In the genomic region with DNA sequence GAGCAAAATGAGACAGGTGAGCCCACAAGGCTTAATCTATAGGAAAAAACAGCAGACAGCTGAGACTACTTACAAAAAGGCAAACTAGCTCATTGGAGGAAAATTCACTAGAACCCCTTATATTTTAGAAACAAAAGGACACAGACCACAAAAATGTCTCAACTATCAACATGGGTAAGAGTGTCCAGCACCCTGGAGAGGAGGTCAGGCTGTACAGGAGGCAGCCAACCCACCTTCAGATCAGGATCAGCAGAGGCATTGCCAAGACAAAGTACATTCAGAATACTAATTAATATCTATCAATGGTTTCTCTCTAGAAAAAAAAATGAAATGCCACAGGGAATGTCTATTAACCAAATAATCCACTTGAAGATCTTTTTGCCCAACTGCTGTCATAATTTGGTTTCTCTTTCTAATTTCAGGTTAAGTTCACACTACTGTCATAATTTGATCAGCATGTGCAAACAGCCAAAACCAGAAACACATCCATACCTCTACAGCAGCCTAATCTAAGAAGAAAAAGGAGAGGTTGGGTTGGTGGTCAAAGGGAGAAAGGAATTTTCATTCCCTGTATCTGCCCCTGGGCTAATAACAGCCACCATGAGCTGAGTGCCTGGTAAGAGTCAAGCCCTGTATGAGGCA, we compare ENCODE assay signal across 29 cellular contexts. TPM values are rescaled to one million over a fixed set of nuclear protein-coding genes. Genes with fewer than 3 reads are reported as not detected.
DNase-seq lines count a peak whose midpoint lies in the region; ATAC-seq and TF ChIP-seq lines count a peak whose summit lies in the region.
"Had no signal": no experiment of that assay in that cellular context is flagged by ENCODE, and none has a peak within 500 bp of the region (broad histone marks: within the 10 kb centered on the region; RNA-seq: fewer than 3 reads in every experiment).

No MANE protein-coding gene starts in this region.

- H3K27me3 ChIP-seq in esophagus muscularis mucosa: no peaks in the 10 kb centered on the region
- H3K27me3 ChIP-seq: heart right ventricle, SJSA1, upper lobe of left lung had no signal

- TF ChIP-seq EP300 in esophagus muscularis mucosa (IDR thresholded peaks at IDR 0.05): no peak

- no peak overlapping the region for H3K27ac Mint-ChIP-seq in stimulated activated memory B cell treated with anti-CD40 and anti-IgM and Interleukin-4, amounts not matched to agents 10 μg/mL and 1 μg/mL and 100 μg/mL, for 72 hours
- H3K27ac Mint-ChIP-seq: activated CD4-positive, alpha-beta memory T cell treated with anti-CD3 and anti-CD28 coated beads, Interleukin-2, amount 10 ng/mL, durations not matched to agents 7 days and 5 days; activated naive CD8-positive, alpha-beta T cell treated with anti-CD3 and anti-CD28 coated beads, Interleukin-2, amount 10 ng/mL, durations not matched to agents 7 days and 5 days; CD4-positive, alpha-beta T cell; memory B cell; T-cell had no signal

- no peak for TF ChIP-seq POLR2A in esophagus muscularis mucosa (IDR thresholded peaks at IDR 0.05; ENCODE audit: low read depth)

- H3K9me3 ChIP-seq in esophagus muscularis mucosa: no peaks in the 10 kb centered on the region
- H3K9me3 ChIP-seq: heart right ventricle, SJSA1, upper lobe of left lung had no signal

- peaks cover 6 to 62% (median 55%) of the 10 kb centered on the region in 4 donors for H3K4me1 ChIP-seq in esophagus muscularis mucosa
- H3K4me1 ChIP-seq: SJSA1, upper lobe of left lung had no signal

- TF ChIP-seq CTCF in GM12865 (IDR thresholded peaks at IDR 0.05; ENCODE audit: insufficient read depth, low read depth, low read length, missing control alignments) (no peak), esophagus muscularis mucosa (IDR thresholded peaks at IDR 0.05) (no peak)

- H3K27ac ChIP-seq in esophagus muscularis mucosa (replicated peaks in 1 of 4) (peak overlapping the region in 3 of 4 donors; percentile 54 to 58 (median 58)), caudate nucleus (ENCODE audit: low read depth, low read length) (no peak overlapping the region)
- H3K27ac ChIP-seq: epithelial cell of prostate, heart right ventricle, SJSA1, upper lobe of left lung had no signal

- ATAC-seq in GM18868 (IDR thresholded peaks at IDR 0.05; ENCODE audit: unreplicated experiment): peak; percentile 47
- no peak for ATAC-seq in HG03442 (IDR thresholded peaks at IDR 0.05; ENCODE audit: unreplicated experiment)
- no peak for ATAC-seq in stimulated activated memory B cell treated with anti-CD40 and anti-IgM and Interleukin-4, amounts not matched to agents 10 μg/mL and 1 μg/mL and 100 μg/mL, for 72 hours
- ATAC-seq: K562, left cardiac atrium, T-cell had no signal

- H3K27me3 Mint-ChIP-seq in stimulated activated memory B cell treated with anti-CD40 and anti-IgM and Interleukin-4, amounts not matched to agents 10 μg/mL and 1 μg/mL and 100 μg/mL, for 72 hours: peaks cover 35% of the 10 kb centered on the region
- H3K27me3 Mint-ChIP-seq: CD4-positive, alpha-beta T cell had no signal

- H3K9me3 Mint-ChIP-seq in stimulated activated memory B cell treated with anti-CD40 and anti-IgM and Interleukin-4, amounts not matched to agents 10 μg/mL and 1 μg/mL and 100 μg/mL, for 72 hours: no peaks in the 10 kb centered on the region
- H3K9me3 Mint-ChIP-seq: activated CD4-positive, alpha-beta memory T cell treated with anti-CD3 and anti-CD28 coated beads, Interleukin-2, amount 10 ng/mL, durations not matched to agents 7 days and 5 days; activated naive CD8-positive, alpha-beta T cell treated with anti-CD3 and anti-CD28 coated beads, Interleukin-2, amount 10 ng/mL, durations not matched to agents 7 days and 5 days; CD4-positive, alpha-beta T cell; memory B cell; T-cell had no signal

- intact Hi-C loops in esophagus muscularis mucosa (cut with DNase I): no loop called here

- no peaks in the 10 kb centered on the region for H3K36me3 Mint-ChIP-seq in stimulated activated memory B cell treated with anti-CD40 and anti-IgM and Interleukin-4, amounts not matched to agents 10 μg/mL and 1 μg/mL and 100 μg/mL, for 72 hours
- H3K36me3 Mint-ChIP-seq: activated naive CD8-positive, alpha-beta T cell treated with anti-CD3 and anti-CD28 coated beads, Interleukin-2, amount 10 ng/mL, durations not matched to agents 7 days and 5 days; memory B cell; T-cell had no signal

- H3K36me3 ChIP-seq in esophagus muscularis mucosa: no peaks in the 10 kb centered on the region
- H3K36me3 ChIP-seq: heart right ventricle, SJSA1, upper lobe of left lung had no signal

- H3K4me3 Mint-ChIP-seq in stimulated activated memory B cell treated with anti-CD40 and anti-IgM and Interleukin-4, amounts not matched to agents 10 μg/mL and 1 μg/mL and 100 μg/mL, for 72 hours: no peak overlapping the region
- H3K4me3 Mint-ChIP-seq: activated CD4-positive, alpha-beta memory T cell treated with anti-CD3 and anti-CD28 coated beads, Interleukin-2, amount 10 ng/mL, durations not matched to agents 7 days and 5 days; activated naive CD8-positive, alpha-beta T cell treated with anti-CD3 and anti-CD28 coated beads, Interleukin-2, amount 10 ng/mL, durations not matched to agents 7 days and 5 days; CD4-positive, alpha-beta T cell; memory B cell; T-cell had no signal

- DNase-seq in GM12865 (ENCODE audit: low read depth): peak; percentile 37
- peak; percentile 42 for DNase-seq in NCI-H69 (lab: John Stamatoyannopoulos, UW)
- DNase-seq in esophagus muscularis mucosa (ENCODE audit: extremely low spot score): peak; percentile 60
- DNase-seq in caudate nucleus (lab: John Stamatoyannopoulos, UW): no peak
- DNase-seq in dedifferentiated amniotic fluid mesenchymal stem cell (ENCODE audit: extremely low spot score): no peak
- DNase-seq: activated CD4-positive, alpha-beta memory T cell treated with anti-CD3 and anti-CD28 coated beads, Interleukin-2, amount 10 ng/mL, durations not matched to agents 7 days and 5 days; activated CD4-positive, CD25-positive, alpha-beta regulatory T cell treated with anti-CD3 and anti-CD28 coated beads, Interleukin-2, amount 50 U/mL, for 72 hours; activated naive CD8-positive, alpha-beta T cell treated with anti-CD3 and anti-CD28 coated beads, Interleukin-2, amount 10 ng/mL, durations not matched to agents 7 days and 5 days; CD4-positive, alpha-beta T cell; effector CD4-positive, alpha-beta T cell; GF-D8; heart right ventricle; left cardiac atrium; MV-4-11; NCI-H187 treated with DMSO at 0.1 percent for 48 hours; NCI-H446 treated with DMSO at 0.1 percent for 48 hours; NK-92 treated with Interleukin-12 subunit alpha and Interleukin-12 subunit beta, amount 100 ng/mL, for 24 hours; stimulated activated CD4-positive, alpha-beta T cell treated with anti-CD3 and anti-CD28 coated beads, Interleukin-2, amount 100 ng/mL, for 24 hours; substantia nigra; T-cell had no signal

- H3K4me3 ChIP-seq in GM12865 (ENCODE audit: low read depth, low read length): no peak overlapping the region
- H3K4me3 ChIP-seq in esophagus muscularis mucosa: no peak overlapping the region
- H3K4me3 ChIP-seq: heart right ventricle, K562, SJSA1, smooth muscle cell, upper lobe of left lung had no signal

- no peaks in the 10 kb centered on the region for H3K4me1 Mint-ChIP-seq in stimulated activated memory B cell treated with anti-CD40 and anti-IgM and Interleukin-4, amounts not matched to agents 10 μg/mL and 1 μg/mL and 100 μg/mL, for 72 hours
- H3K4me1 Mint-ChIP-seq: memory B cell, T-cell had no signal

RNA-seq across cellular contexts. Expression of gene THBS1, which starts 26.0 kb away (rescaled TPM):
- total RNA-seq in esophagus muscularis mucosa: 1,000 to 10,000 TPM in 1 of 4 donors, 100 to 1,000 TPM in 3; 188 to 4,072 (median 270) TPM

Comparison
In these comparisons a context has a peak if more than half of its experiments do, and no peak if none do; other contexts are left out.
1. DNase-seq: peak in GM12865 (single experiment), NCI-H69 (single experiment) and esophagus muscularis mucosa (single experiment); none in caudate nucleus (0 of 61) and dedifferentiated amniotic fluid mesenchymal stem cell (single experiment).